12 cellular contexts compared by ENCODE assay signal in genomic region chr11:64292458-64293254, GRCh38. TPM values are rescaled to one million over a fixed set of nuclear protein-coding genes. Genes with fewer than 3 reads are reported as not detected.
A peak's percentile ranks its signal among the peaks of the same experiment; 100 is the strongest.
DNase-seq lines count a peak whose midpoint lies in the region; TF ChIP-seq lines count a peak whose summit lies in the region.
"Had no signal": no experiment of that assay in that cellular context is flagged by ENCODE, and none has a peak within 500 bp of the region (broad histone marks: within the 10 kb centered on the region; RNA-seq: fewer than 3 reads in every experiment).

No MANE protein-coding gene starts in this region.

- WGBS in stomach, 5 donors = 25 to 32% (median 29%) methylated on average over 29 to 42 of the region's 42 CpGs
- WGBS in adrenal gland, 4 donors = 41 to 53% (median 49%) methylated on average over 12 to 42 of the region's 42 CpGs

- H3K36me3 ChIP-seq in adipocyte (ENCODE audit: control insufficient read depth, insufficient read depth, low read length, severe bottlenecking) (no peaks in the 10 kb centered on the region), kidney epithelial cell (ENCODE audit: control insufficient read depth, insufficient read depth, low read length) (peaks cover 1% of the 10 kb centered on the region), stomach (peaks cover 0 to 7% (median 0%) of the 10 kb centered on the region in 4 donors), brain microvascular endothelial cell (replicated peaks) (no peaks in the 10 kb centered on the region), adrenal gland (replicated peaks in 1 of 2) (no peaks in the 10 kb centered on the region)
- H3K36me3 ChIP-seq: BE2C had no signal

- H3K27me3 Mint-ChIP-seq in activated T-cell treated with anti-CD3 and anti-CD28 coated beads, Interleukin-2, amount 50 U/mL, for 24 hours = peaks cover 63% of the 10 kb centered on the region

- H3K9me3 ChIP-seq in adipocyte (ENCODE audit: control insufficient read depth, low read length) = no peaks in the 10 kb centered on the region
- H3K9me3 ChIP-seq in stomach = no peaks in the 10 kb centered on the region
- no peaks in the 10 kb centered on the region for H3K9me3 ChIP-seq in adrenal gland (replicated peaks in 1 of 3)
- H3K9me3 ChIP-seq: BE2C had no signal

- no peak for TF ChIP-seq POLR2A in stomach (IDR thresholded peaks at IDR 0.05)
- TF ChIP-seq POLR2A in adrenal gland (IDR thresholded peaks at IDR 0.05) = no peak

- H3K9ac ChIP-seq in adipocyte (ENCODE audit: low read length) = peak overlapping the region; percentile 34

- H3K4me1 Mint-ChIP-seq in activated T-cell treated with anti-CD3 and anti-CD28 coated beads, Interleukin-2, amount 50 U/mL, for 24 hours (ENCODE audit: low read depth) = peaks cover 7% of the 10 kb centered on the region

- no peak for TF ChIP-seq CTCF in kidney epithelial cell (IDR thresholded peaks at IDR 0.05; ENCODE audit: insufficient read depth, low read length, poor library complexity, severe bottlenecking)
- no peak for TF ChIP-seq CTCF in stomach (IDR thresholded peaks at IDR 0.05)
- TF ChIP-seq CTCF in brain microvascular endothelial cell (IDR thresholded peaks at IDR 0.05; ENCODE audit: low read depth, low read length, missing control alignments) = no peak
- TF ChIP-seq CTCF in adrenal gland (IDR thresholded peaks at IDR 0.05) = no peak

- intact Hi-C loops in stomach (cut with DNase I; ENCODE audit: low total_unique reads) (loop anchor here (10.0 kb wide), 1 partner anchor 88 kb away; the partner anchor contains the start of gene FERMT3), adrenal gland (cut with DNase I) (loop anchor here in 1 of 2 donors (10.0 kb wide), 1 partner anchor 288 kb away; no protein-coding TSS in a partner anchor)

- DNase-seq in activated T-cell treated with anti-CD3 and anti-CD28 coated beads, Interleukin-2, amount 50 U/mL, for 24 hours = no peak
- no peak for DNase-seq in activated T-cell treated with anti-CD3 and anti-CD28 coated beads, Interleukin-2, amount 50 U/mL, for 48 hours
- no peak for DNase-seq in adipocyte (ENCODE audit: low read depth)
- DNase-seq in kidney epithelial cell (ENCODE audit: low read depth) = no peak
- DNase-seq in stomach = no peak
- no peak for DNase-seq in NCI-H446 (lab: John Stamatoyannopoulos, UW)
- DNase-seq in brain microvascular endothelial cell = no peak
- DNase-seq in adrenal gland = no peak
- DNase-seq: activated CD4-positive, alpha-beta T cell treated with anti-CD3 and anti-CD28 coated beads, Interleukin-2, amount 50 U/mL, for 48 hours; BE2C; PC-3 had no signal

- no peaks in the 10 kb centered on the region for H3K9me3 Mint-ChIP-seq in activated T-cell treated with anti-CD3 and anti-CD28 coated beads, Interleukin-2, amount 50 U/mL, for 24 hours

- H3K27ac Mint-ChIP-seq in activated T-cell treated with anti-CD3 and anti-CD28 coated beads, Interleukin-2, amount 50 U/mL, for 24 hours = no peak overlapping the region

- H3K36me3 Mint-ChIP-seq in activated T-cell treated with anti-CD3 and anti-CD28 coated beads, Interleukin-2, amount 50 U/mL, for 24 hours (ENCODE audit: low read depth) = no peaks in the 10 kb centered on the region
- H3K36me3 Mint-ChIP-seq: IgD-negative memory B cell had no signal

- peak overlapping the region; percentile 47 for H3K4me3 Mint-ChIP-seq in activated T-cell treated with anti-CD3 and anti-CD28 coated beads, Interleukin-2, amount 50 U/mL, for 24 hours

- no peak for TF ChIP-seq EP300 in stomach (IDR thresholded peaks at IDR 0.05)

- H3K4me3 ChIP-seq in adipocyte (ENCODE audit: low read length) (peak overlapping the region; percentile 62), kidney epithelial cell (ENCODE audit: low read depth, low read length) (peak overlapping the region; percentile 7), stomach (peak overlapping the region; percentile 33 to 49 (median 41)), brain microvascular endothelial cell (ENCODE audit: low read depth, low read length) (no peak overlapping the region), adrenal gland (no peak overlapping the region)

- in situ Hi-C loops in brain microvascular endothelial cell (cut with HindIII; ENCODE audit: low pct_ligation_motif_present, low sequenced_read_pairs) = no loop called here

- no peak overlapping the region for H3K27ac ChIP-seq in stomach
- no peak overlapping the region for H3K27ac ChIP-seq in brain microvascular endothelial cell
- H3K27ac ChIP-seq in adrenal gland = no peak overlapping the region

- H3K27me3 ChIP-seq in adipocyte (replicated peaks; ENCODE audit: control insufficient read depth, insufficient read depth, low read length) = peaks cover 33% of the 10 kb centered on the region
- H3K27me3 ChIP-seq in kidney epithelial cell (ENCODE audit: control insufficient read depth, insufficient read depth, low read length) = peaks cover 71% of the 10 kb centered on the region
- peaks cover 36 to 88% (median 53%) of the 10 kb centered on the region in 3 donors for H3K27me3 ChIP-seq in stomach
- peaks cover 60% of the 10 kb centered on the region for H3K27me3 ChIP-seq in brain microvascular endothelial cell (replicated peaks)
- H3K27me3 ChIP-seq in adrenal gland = peaks cover 41% of the 10 kb centered on the region

- H3K4me1 ChIP-seq in adipocyte (ENCODE audit: control insufficient read depth, insufficient read depth, low read length) = no peaks in the 10 kb centered on the region
- peaks cover 17 to 25% (median 20%) of the 10 kb centered on the region in 4 donors for H3K4me1 ChIP-seq in stomach
- peaks cover 0 to 10% of the 10 kb centered on the region in 2 donors for H3K4me1 ChIP-seq in adrenal gland (replicated peaks in 1 of 2)
- H3K4me1 ChIP-seq: BE2C had no signal

RNA-seq across cellular contexts. Expression of gene KCNK4, which starts 1.6 kb away (rescaled TPM):
- not detected in 2 replicates for total RNA-seq in kidney epithelial cell
- not detected for total RNA-seq in stomach
- polyA plus RNA-seq in stomach = not detected
- under 1 TPM in 1 of 8 donors, not detected in 7; 0.54 TPM for total RNA-seq in adrenal gland
- polyA plus RNA-seq in adrenal gland = under 1 TPM in 1 of 3 donors, not detected in 2; 0.10 TPM
- polyA plus RNA-seq: IgD-negative memory B cell had no signal

RNA-seq across cellular contexts. Expression of gene GPR137, which starts 7.0 kb away (rescaled TPM):
- total RNA-seq in kidney epithelial cell (21.9 and 44.3 TPM in 2 replicates), stomach (10 to 100 TPM in 2 of 5 donors, 1 to 10 TPM in 3; 2.9 to 58.8 (median 8.5) TPM), adrenal gland (10 to 100 TPM; 33.2 to 69.8 (median 48.6) TPM)
- polyA plus RNA-seq in stomach (10 to 100 TPM; 18.8 to 23.4 (median 21.2) TPM), adrenal gland (10 to 100 TPM; 16.0 to 41.5 (median 40.9) TPM)

RNA-seq across cellular contexts. Expression of gene CATSPERZ, which starts 7.5 kb away (rescaled TPM):
- total RNA-seq in kidney epithelial cell = not detected in 2 replicates
- 10 to 100 TPM in 1 of 5 donors, not detected in 4; 11.3 TPM for total RNA-seq in stomach
- 1 to 10 TPM in 2 of 3 donors, under 1 TPM in 1; 0.18 to 5.2 (median 1.7) TPM for polyA plus RNA-seq in stomach
- under 1 TPM in 1 of 8 donors, not detected in 7; 0.69 TPM for total RNA-seq in adrenal gland
- 1 to 10 TPM in 1 of 3 donors, under 1 TPM in 1, not detected in 1; 0.74 to 1.2 TPM for polyA plus RNA-seq in adrenal gland
- polyA plus RNA-seq: IgD-negative memory B cell had no signal

RNA-seq across cellular contexts. Expression of gene BAD, which starts 8.2 kb away (rescaled TPM):
- total RNA-seq in kidney epithelial cell = 118 and 153 TPM in 2 replicates
- 100 to 1,000 TPM in 1 of 5 donors, 10 to 100 TPM in 4; 40.4 to 343 (median 70.1) TPM for total RNA-seq in stomach
- 100 to 1,000 TPM; 114 to 207 (median 137) TPM for polyA plus RNA-seq in stomach
- total RNA-seq in adrenal gland = 100 to 1,000 TPM in 5 of 8 donors, 10 to 100 TPM in 3; 72.9 to 219 (median 104) TPM
- 100 to 1,000 TPM in 2 of 3 donors, 1 to 10 TPM in 1; 9.5 to 111 (median 102) TPM for polyA plus RNA-seq in adrenal gland

RNA-seq across cellular contexts. Expression of gene ESRRA, which starts 12.7 kb away (rescaled TPM):
- total RNA-seq in kidney epithelial cell (54.3 and 58.8 TPM in 2 replicates), stomach (100 to 1,000 TPM in 3 of 5 donors, 10 to 100 TPM in 2; 45.5 to 685 (median 142) TPM), adrenal gland (10 to 100 TPM; 33.2 to 74.4 (median 58.7) TPM)
- polyA plus RNA-seq in stomach (10 to 100 TPM; 63.5 to 86.6 (median 82.5) TPM), adrenal gland (10 to 100 TPM; 18.2 to 62.1 (median 56.0) TPM)

Comparison
In these comparisons a context has a peak if more than half of its experiments do, and no peak if none do; other contexts are left out.
1. H3K4me3 ChIP-seq: peak in adipocyte (single experiment), kidney epithelial cell (single experiment) and stomach (4 of 4); none in brain microvascular endothelial cell (single experiment) and adrenal gland (0 of 4).